Comparison of ENCODE assay signal across 15 cellular contexts in the genomic region with DNA sequence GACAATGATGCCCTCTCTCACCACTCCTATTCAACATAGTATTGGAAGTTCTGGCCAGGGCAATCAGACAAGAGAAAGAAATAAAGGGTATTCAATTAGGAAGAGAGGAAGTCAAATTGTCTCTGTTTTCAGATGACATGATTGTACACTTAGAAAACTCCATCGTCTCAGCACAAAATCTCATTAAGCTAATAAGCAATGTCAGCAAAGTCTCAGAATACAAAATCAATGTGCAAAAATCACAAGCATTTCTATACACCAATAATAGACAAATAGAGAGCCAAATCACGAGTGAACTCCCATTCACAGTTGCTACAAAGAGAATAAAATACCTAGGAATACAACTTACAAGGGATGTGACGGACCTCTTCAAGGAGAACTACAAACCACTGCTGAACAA. TPM values are rescaled to one million over a fixed set of nuclear protein-coding genes. Genes with fewer than 3 reads are reported as not detected.
"Had no signal": no experiment of that assay in that cellular context is flagged by ENCODE, and none has a peak within 500 bp of the region (broad histone marks: within the 10 kb centered on the region; RNA-seq: fewer than 3 reads in every experiment).

No MANE protein-coding gene starts in this region.

RNA-seq across cellular contexts. Expression of a gene that starts 49.1 kb away (rescaled TPM):
- total RNA-seq: activated naive CD4-positive, alpha-beta T cell treated with anti-CD3 and anti-CD28 coated beads for 36 hours; activated naive CD4-positive, alpha-beta T cell treated with anti-CD3 and anti-CD28 coated beads, Interleukin-2, amount 50 U/mL, for 72 hours; activated naive CD8-positive, alpha-beta T cell treated with anti-CD3 and anti-CD28 coated beads for 36 hours; activated naive CD8-positive, alpha-beta T cell treated with anti-CD3 and anti-CD28 coated beads, Interleukin-2, amount 10 ng/mL, durations not matched to agents 7 days and 5 days; activated T-cell treated with anti-CD3 and anti-CD28 coated beads, Interleukin-2, amount 50 U/mL, for 4 hours; activated T-cell treated with anti-CD3 and anti-CD28 coated beads, Interleukin-2, amount 50 U/mL, for 72 hours; activated T-helper 1 cell treated with anti-CD3 and anti-CD28 coated beads, Interleukin-12 subunit alpha, Interleukin-12 subunit beta, Interleukin-2, Interleukin-4 antibody, amounts not matched to agents 30 ng/mL and 10 ng/mL and 1 ng/mL, durations not matched to agents 14 hours and 24 hours and 36 hours; activated T-helper 2 cell treated with anti-CD3 and anti-CD28 coated beads, Interferon-gamma antibody, Interleukin-2, Interleukin-4, amounts not matched to agents 10 μg/mL and 5 μg/mL and 100 μg/mL, durations not matched to agents 14 hours and 24 hours and 36 hours; aorta; ascending aorta; astrocyte; bronchial epithelial cell; cardiac muscle cell; cerebellum; chondrocyte had no signal
- polyA plus RNA-seq: aorta, cardiac muscle cell had no signal
